9 cellular contexts compared by ENCODE assay signal in the genomic region with DNA sequence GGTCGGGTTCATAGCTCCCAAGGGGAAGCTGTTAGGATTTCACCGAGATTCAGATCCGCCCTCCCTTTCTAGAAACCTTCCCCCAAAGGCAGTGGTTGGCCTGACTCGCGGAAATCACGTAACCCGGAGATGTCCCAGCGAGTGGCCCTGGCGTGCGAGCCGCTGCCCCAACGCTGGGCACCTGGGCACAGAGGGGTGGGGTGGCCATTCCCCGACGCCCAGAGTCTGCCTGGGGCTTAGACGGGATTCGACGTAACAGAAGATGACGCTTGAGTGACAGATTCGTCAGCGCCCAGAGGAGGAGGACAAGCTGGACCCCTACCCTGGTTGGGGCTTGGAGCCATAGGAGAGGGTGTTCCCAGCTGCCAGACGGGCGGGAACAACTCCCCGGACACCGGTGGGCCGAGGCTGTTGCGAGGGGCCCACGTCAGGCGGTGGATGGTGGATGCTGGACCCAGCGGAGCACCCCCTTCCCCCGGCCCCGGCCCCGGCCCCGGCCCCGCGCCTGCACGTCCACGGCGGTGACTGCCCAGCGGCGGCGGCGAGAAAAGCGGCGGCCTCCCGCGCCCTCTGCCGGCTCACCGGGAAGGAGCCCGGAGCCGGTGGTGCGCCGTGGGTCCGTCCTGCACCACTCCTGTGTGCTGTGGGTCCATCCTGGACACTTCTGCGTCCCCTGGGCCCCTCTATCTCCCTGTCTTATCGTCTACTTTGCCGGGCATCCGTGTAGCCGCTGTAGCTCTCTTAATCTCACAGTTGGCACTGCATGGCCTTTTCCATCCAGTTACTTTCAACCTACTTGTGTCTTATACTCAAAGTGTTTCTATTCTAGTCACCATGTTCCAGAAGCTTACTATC. TPM values are rescaled to one million over a fixed set of nuclear protein-coding genes. Genes with fewer than 3 reads are reported as not detected.
DNase-seq lines count a peak whose midpoint lies in the region; ATAC-seq, FAIRE-seq and TF ChIP-seq lines count a peak whose summit lies in the region.
"Had no signal": no experiment of that assay in that cellular context is flagged by ENCODE, and none has a peak within 500 bp of the region (broad histone marks: within the 10 kb centered on the region; RNA-seq: fewer than 3 reads in every experiment).

No MANE protein-coding gene starts in this region.

- FAIRE-seq in GM12878 (lab: Jason Lieb, UNC): no peak

- DNase-seq in stimulated activated CD4-positive, alpha-beta T cell treated with anti-CD3 and anti-CD28 coated beads, Interleukin-15, amount 100 ng/mL, for 24 hours: peak; percentile 36
- no peak for DNase-seq in stimulated activated CD4-positive, alpha-beta T cell treated with anti-CD3 and anti-CD28 coated beads, Interleukin-1b, Interleukin-23, amount 100 ng/mL, for 48 hours
- DNase-seq in GM12878 (ENCODE audit: low read depth, low spot score) (no peak), kidney tubule cell (ENCODE audit: low spot score) (peak; percentile 22), aorta (peak; percentile 38 to 68)

- intact Hi-C loops in GM12878 (cut with micrococcal nuclease; ENCODE audit: unreplicated experiment): no loop called here
- intact Hi-C loops in aorta (cut with DNase I): loop anchor here in 1 of 2 donors (5.0 kb wide), 1 partner anchor 287 kb away; no protein-coding TSS in a partner anchor

- CTCF ChIA-PET in GM12878 (lab: Yijun Ruan, JAX): no interaction called here

- TF ChIP-seq EP300 in GM12878 (IDR thresholded peaks at IDR 0.05; ENCODE audit: borderline replicate concordance in 1 of 2, control insufficient read depth in 1 of 2, low read depth in 2 of 2, low read length in 2 of 2): no peak

- no peaks in the 10 kb centered on the region for H4K20me1 ChIP-seq in GM12878 (ENCODE audit: control insufficient read depth, insufficient read depth)

- H3K79me2 ChIP-seq in GM12878 (ENCODE audit: control insufficient read depth, insufficient read depth, low read length): no peaks in the 10 kb centered on the region

- H3K27me3 ChIP-seq in GM12878 (replicated peaks in 1 of 2; ENCODE audit: control insufficient read depth in 2 of 2, insufficient read depth in 2 of 2, low read length in 1 of 2): no peaks in the 10 kb centered on the region
- no peaks in the 10 kb centered on the region for H3K27me3 ChIP-seq in aorta (ENCODE audit: control insufficient read depth in 1 of 2, insufficient read depth in 2 of 2, low read length in 1 of 2)

- no peaks in the 10 kb centered on the region; the same call in 2 of the 3 replicates for H3K9me3 ChIP-seq in GM12878 (replicated peaks; ENCODE audit: control insufficient read depth, insufficient read depth, low read length)
- no peaks in the 10 kb centered on the region for H3K9me3 ChIP-seq in aorta (ENCODE audit: control insufficient read depth, low read length)

- H2AFZ ChIP-seq in GM12878 (ENCODE audit: control insufficient read depth, low read depth, low read length): no peak overlapping the region

- SMC1A ChIA-PET in GM12878 (lab: Charles Lee; ENCODE audit: uncharacterized antibody, unreplicated experiment): no interaction called here

- H3K36me3 ChIP-seq in GM12878 (ENCODE audit: control insufficient read depth in 2 of 2, insufficient read depth in 2 of 2, low read length in 1 of 2) (no peaks in the 10 kb centered on the region), aorta (ENCODE audit: control insufficient read depth in 1 of 2, insufficient read depth in 2 of 2, low read length in 1 of 2) (no peaks in the 10 kb centered on the region)

- H3K4me3 ChIP-seq in GM12878 (no peak overlapping the region), aorta (ENCODE audit: low read length in 2 of 2) (no peak overlapping the region)

- RAD21 ChIA-PET in GM12878 (lab: Charles Lee; ENCODE audit: unreplicated experiment): no interaction called here

- ATAC-seq in GM12878: peak; percentile 24; the same call in 1 of the 3 replicates
- ATAC-seq in aorta (ENCODE audit: low FRiP score): no peak
- no peak for ATAC-seq in GM19351 (IDR thresholded peaks at IDR 0.05; ENCODE audit: unreplicated experiment)
- no peak for ATAC-seq in GM19324 (IDR thresholded peaks at IDR 0.05; ENCODE audit: low FRiP score, unreplicated experiment)
- no peak for ATAC-seq in GM21529 (IDR thresholded peaks at IDR 0.05; ENCODE audit: unreplicated experiment)

- no peak for TF ChIP-seq POLR2A in GM12878 (IDR thresholded peaks at IDR 0.05; ENCODE audit: low read depth, low read length)

- no peak for TF ChIP-seq RAD21 in GM12878 (IDR thresholded peaks at IDR 0.05; ENCODE audit: insufficient read depth, low read depth, low read length)

- no peak overlapping the region for H3K27ac ChIP-seq in GM12878 (ENCODE audit: control insufficient read depth, insufficient read depth)
- H3K27ac ChIP-seq in aorta (ENCODE audit: low read depth in 1 of 2, low read length in 2 of 2): no peak overlapping the region

- H3K4me1 ChIP-seq in GM12878 (ENCODE audit: control insufficient read depth, insufficient read depth, low read length): no peaks in the 10 kb centered on the region
- H3K4me1 ChIP-seq in aorta (ENCODE audit: control insufficient read depth in 1 of 2, insufficient read depth in 2 of 2, low read length in 2 of 2): no peaks in the 10 kb centered on the region

- no peak overlapping the region for H3K9ac ChIP-seq in GM12878 (ENCODE audit: control insufficient read depth, insufficient read depth, low read length)

- POLR2A ChIA-PET in GM12878 (lab: Charles Lee): no interaction called here

- in situ Hi-C loops in GM12878 (cut with MboI): no loop called here

- H3K4me2 ChIP-seq in GM12878 (ENCODE audit: control insufficient read depth, insufficient read depth): no peak overlapping the region

- 65% methylated on average over 39 of the region's 58 CpGs for WGBS in GM12878 (ENCODE audit: insufficient coverage, insufficient replicate concordance, low lambda C conversion rate, missing lambda C conversion rate)
- WGBS in aorta, 2 donors: 36 to 39% methylated on average over 42 to 58 of the region's 58 CpGs

- TF ChIP-seq CTCF in GM12878 (IDR thresholded peaks at IDR 0.05 in 2 of 3, conservative IDR thresholded peaks at IDR 0.05 in 1 of 3; ENCODE audit: control insufficient read depth in 2 of 3, extremely low read depth in 1 of 3, insufficient read depth in 1 of 3, low read depth in 3 of 3, low read length in 3 of 3): peak in 2 of 3 experiments; percentile 14 to 15; a peak in 2 of 6 replicates

- no TSS peak for BruUV-seq in GM12878 (replicated peaks; lab: Mats Ljungman, UMichigan)

TF ChIP-seq in GM12878, 131 proteins besides CTCF, POLR2A, EP300 and RAD21:
- TF ChIP-seq KDM1A (IDR thresholded peaks at IDR 0.05; ENCODE audit: borderline replicate concordance) (no peak), EED (IDR thresholded peaks at IDR 0.05; ENCODE audit: low read depth) (no peak), ASH2L (IDR thresholded peaks at IDR 0.05; ENCODE audit: borderline replicate concordance, low read depth) (no peak), SIN3A (IDR thresholded peaks at IDR 0.05; ENCODE audit: low read depth, low read length) (no peak), CEBPB (IDR thresholded peaks at IDR 0.05; ENCODE audit: borderline replicate concordance in 1 of 2, low read depth in 2 of 2, low read length in 2 of 2) (no peak), RAD51 (IDR thresholded peaks at IDR 0.05) (no peak), MTA3 (IDR thresholded peaks at IDR 0.05; ENCODE audit: borderline replicate concordance, low read length) (no peak), ZNF622 (IDR thresholded peaks at IDR 0.05) (no peak), RELA (IDR thresholded peaks at IDR 0.05; ENCODE audit: borderline replicate concordance, partially characterized antibody) (no peak), CBFB (IDR thresholded peaks at IDR 0.05; ENCODE audit: low read depth) (no peak)

RNA-seq across cellular contexts. Expression of gene KNDC1, which starts 35.4 kb away (rescaled TPM):
- not detected in 2 replicates for total RNA-seq in GM12878 (2013; cell fraction: nucleolus; rRNA removed)
- total RNA-seq in GM12878 (2014; rRNA removed): not detected in 2 replicates
- not detected in 2 replicates for total RNA-seq in GM12878 (2014; rRNA removed; fragmentation: Illumina TruSeq; extraction: Trizol)
- total RNA-seq in GM12878 (2021): 0.05 TPM in 1 of 2 replicates, not detected in the other
- not detected for polyA plus RNA-seq in GM12878 (2011; ENCODE audit: low read depth)
- not detected in 2 replicates for polyA plus RNA-seq in GM12878 (2011; rRNA removed)
- not detected in 2 replicates for polyA plus RNA-seq in GM12878 (2011; cell fraction: cytosol; rRNA removed)
- not detected in 2 replicates for polyA plus RNA-seq in GM12878 (2011; cell fraction: nucleus; rRNA removed)
- polyA plus RNA-seq in GM12878 (2012): not detected in 2 replicates
- not detected in 2 replicates for polyA plus RNA-seq in GM12878 (2014; fragmentation: Illumina TruSeq; extraction: Trizol)
- not detected for polyA plus RNA-seq in GM12878 (2014; fragmentation: Nextera tagmentation; extraction: Ambion mirVana)
- not detected in 2 replicates for polyA plus RNA-seq in GM12878 (2014; rRNA removed)
- under 1 TPM; 0.03 to 0.11 TPM for polyA plus RNA-seq in GM12878 (2016; fragmentation: Nextera tagmentation; extraction: Ambion mirVana)
- polyA minus RNA-seq in GM12878 (2011; rRNA and poly(A)+ RNA removed): not detected in 2 replicates
- not detected in 2 replicates for polyA minus RNA-seq in GM12878 (2011; cell fraction: cytosol; rRNA and poly(A)+ RNA removed)
- not detected in 2 replicates for polyA minus RNA-seq in GM12878 (2011; cell fraction: nucleus; rRNA and poly(A)+ RNA removed)
- total RNA-seq in aorta: under 1 TPM; 0.13 to 0.36 TPM
- under 1 TPM; 0.05 to 0.25 TPM for polyA plus RNA-seq in aorta
- total RNA-seq: RPMI7951 had no signal

RNA-seq across cellular contexts. Expression of gene ADGRA1, which starts 36.9 kb away (rescaled TPM):
- not detected in 2 replicates for total RNA-seq in GM12878 (2013; cell fraction: nucleolus; rRNA removed)
- not detected in 2 replicates for total RNA-seq in GM12878 (2014; rRNA removed)
- total RNA-seq in GM12878 (2014; rRNA removed; fragmentation: Illumina TruSeq; extraction: Trizol): not detected in 2 replicates
- not detected in 2 replicates for total RNA-seq in GM12878 (2021)
- polyA plus RNA-seq in GM12878 (2011; ENCODE audit: low read depth): not detected
- polyA plus RNA-seq in GM12878 (2011; rRNA removed): not detected in 2 replicates
- polyA plus RNA-seq in GM12878 (2011; cell fraction: cytosol; rRNA removed): not detected in 2 replicates
- polyA plus RNA-seq in GM12878 (2011; cell fraction: nucleus; rRNA removed): not detected in 2 replicates
- not detected in 2 replicates for polyA plus RNA-seq in GM12878 (2012)
- not detected in 2 replicates for polyA plus RNA-seq in GM12878 (2014; fragmentation: Illumina TruSeq; extraction: Trizol)
- not detected for polyA plus RNA-seq in GM12878 (2014; fragmentation: Nextera tagmentation; extraction: Ambion mirVana)
- not detected in 2 replicates for polyA plus RNA-seq in GM12878 (2014; rRNA removed)
- polyA plus RNA-seq in GM12878 (2016; fragmentation: Nextera tagmentation; extraction: Ambion mirVana): not detected
- polyA minus RNA-seq in GM12878 (2011; rRNA and poly(A)+ RNA removed): not detected in 2 replicates
- not detected in 2 replicates for polyA minus RNA-seq in GM12878 (2011; cell fraction: cytosol; rRNA and poly(A)+ RNA removed)
- polyA minus RNA-seq in GM12878 (2011; cell fraction: nucleus; rRNA and poly(A)+ RNA removed): not detected in 2 replicates
- total RNA-seq in aorta: not detected
- polyA plus RNA-seq in aorta: under 1 TPM in 1 of 2 donors, not detected in 1; 0.20 TPM
- total RNA-seq: RPMI7951 had no signal

Comparison
In these comparisons a context has a peak if more than half of its experiments do, and no peak if none do; other contexts are left out.
1. DNase-seq: peak in stimulated activated CD4-positive, alpha-beta T cell treated with anti-CD3 and anti-CD28 coated beads, Interleukin-15, amount 100 ng/mL, for 24 hours (single experiment), kidney tubule cell (single experiment) and aorta (2 of 2); none in stimulated activated CD4-positive, alpha-beta T cell treated with anti-CD3 and anti-CD28 coated beads, Interleukin-1b, Interleukin-23, amount 100 ng/mL, for 48 hours (single experiment) and GM12878 (single experiment).